Comparison of ENCODE assay signal across 12 cellular contexts in the genomic region with DNA sequence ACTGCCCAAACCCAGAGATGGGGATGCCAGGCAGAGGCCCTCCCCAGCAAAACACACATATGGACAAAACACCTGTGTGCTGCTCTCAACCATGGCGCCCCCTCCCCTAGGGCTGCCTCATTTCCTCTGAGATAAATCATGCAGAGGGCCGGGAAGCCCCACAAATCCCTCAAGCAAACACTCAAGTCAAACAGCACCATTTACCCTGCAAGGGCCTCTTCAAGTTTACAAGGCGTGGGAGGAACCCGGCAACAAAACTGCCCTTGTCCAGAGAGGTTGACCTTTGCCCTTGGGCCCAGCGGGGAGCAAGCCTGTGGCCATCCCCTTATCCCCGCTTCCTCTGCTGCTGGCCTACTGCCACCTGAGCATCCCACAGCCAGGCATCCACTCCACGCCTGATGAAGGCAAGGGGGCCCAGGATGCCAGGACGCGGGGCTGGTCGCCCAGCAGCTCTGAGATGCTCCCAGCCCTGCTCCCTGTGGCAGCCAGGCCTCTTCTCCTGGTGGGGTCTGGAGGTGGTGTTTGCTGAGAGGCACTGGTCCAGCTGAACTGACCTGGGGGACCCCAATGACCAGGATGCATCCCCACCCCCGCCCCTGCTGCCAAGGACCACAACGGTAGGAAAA.
DNase-seq lines count a peak whose midpoint lies in the region; ATAC-seq, FAIRE-seq and TF ChIP-seq lines count a peak whose summit lies in the region.
"Had no signal": no experiment of that assay in that cellular context is flagged by ENCODE, and none has a peak within 500 bp of the region (broad histone marks: within the 10 kb centered on the region; RNA-seq: fewer than 3 reads in every experiment).

No MANE protein-coding gene starts in this region.

- H3K4me2 ChIP-seq in GM23338 (no peak overlapping the region; the same call in 1 of the 2 replicates), PC-3 (ENCODE audit: low read length) (no peak overlapping the region), HepG2 (ENCODE audit: low read depth, low read length) (peak overlapping the region; percentile 53)

- H3K4me3 ChIP-seq in GM23338, result no peak overlapping the region
- H3K4me3 ChIP-seq in PC-3 (ENCODE audit: low read length), result no peak overlapping the region
- no peak overlapping the region; a peak in 1 of 6 replicates for H3K4me3 ChIP-seq in HepG2 (replicated peaks in 1 of 3; ENCODE audit: insufficient read depth in 1 of 3, low read depth in 2 of 3, low read length in 3 of 3)
- H3K4me3 ChIP-seq in spleen, result no peak overlapping the region

- intact Hi-C loops in Calu3 (cut with micrococcal nuclease; ENCODE audit: unreplicated experiment), result loop anchor here (1.0 to 10.0 kb wide), 5 partner anchors 38 to 156 kb away; no protein-coding TSS in a partner anchor
- intact Hi-C loops in PC-3 (cut with micrococcal nuclease), result loop anchor here (5.0 kb wide), 2 partner anchors 63 to 682 kb away; no protein-coding TSS in a partner anchor
- intact Hi-C loops in HepG2 (cut with micrococcal nuclease; ENCODE audit: unreplicated experiment), result loop anchor here (1.0 to 5.0 kb wide), 5 partner anchors 38 to 180 kb away; a partner anchor contains a TSS
- intact Hi-C loops in spleen (cut with DNase I; ENCODE audit: low total_unique reads), result no loop called here

- H3K9me2 ChIP-seq in GM23338 (ENCODE audit: insufficient read depth) (no peaks in the 10 kb centered on the region), PC-3 (replicated peaks; ENCODE audit: low read length) (no peaks in the 10 kb centered on the region)

- H2AFZ ChIP-seq in GM23338 (no peak overlapping the region), PC-3 (ENCODE audit: low read length) (no peak overlapping the region), HepG2 (ENCODE audit: low read length) (no peak overlapping the region)

- BruUV-seq in Calu3 (replicated peaks; lab: Mats Ljungman, UMichigan), result no TSS peak
- BruUV-seq in PC-3 (replicated peaks; lab: Mats Ljungman, UMichigan), result no TSS peak
- no TSS peak for BruUV-seq in HepG2 (replicated peaks; lab: Mats Ljungman, UMichigan)

- DNase-seq in Calu3 (peak; percentile 46), GM23338 (ENCODE audit: low spot score) (no peak), PC-3 (no peak), HepG2 (ENCODE audit: low spot score) (peak; percentile 99), spleen (no peak), H4 (ENCODE audit: low spot score) (no peak)
- no peak for DNase-seq in activated CD8-positive, alpha-beta memory T cell treated with anti-CD3 and anti-CD28 coated beads, Interleukin-2, amount 50 U/mL, for 4 hours
- DNase-seq: Karpas-422, NCI-H526 treated with DMSO at 0.1 percent for 48 hours, T-cell had no signal

- H3K9me3 Mint-ChIP-seq in Calu3 (ENCODE audit: low read depth, unreplicated experiment) (no peaks in the 10 kb centered on the region), GM23338 (no peaks in the 10 kb centered on the region)
- H3K9me3 Mint-ChIP-seq: T-cell had no signal

- H4K20me1 ChIP-seq in GM23338 (replicated peaks; ENCODE audit: insufficient read depth), result no peaks in the 10 kb centered on the region; the same call in 1 of the 2 replicates
- no peaks in the 10 kb centered on the region for H4K20me1 ChIP-seq in PC-3 (ENCODE audit: low read length)
- H4K20me1 ChIP-seq in HepG2 (ENCODE audit: insufficient read depth, low read length), result no peaks in the 10 kb centered on the region

- ATAC-seq in GM23338 (peak; percentile 4; the same call in 1 of the 3 replicates), PC-3 (peak; percentile 16), HepG2 (peak; percentile 91), HG03571 (IDR thresholded peaks at IDR 0.05; ENCODE audit: unreplicated experiment) (no peak)
- ATAC-seq: T-cell had no signal

- CTCF ChIA-PET in Calu3 (lab: Charles Lee) (no interaction called here), PC-3 (lab: Charles Lee) (no interaction called here), HepG2 (lab: Yijun Ruan, JAX; ENCODE audit: low intra/inter-chr PET ratio, low total read pairs) (no interaction called here)

- H3K79me2 ChIP-seq in GM23338 (replicated peaks; ENCODE audit: insufficient read depth) (0 out of 2 replicates have a peak, but pooled peaks cover 4% of the 10 kb centered on the region), PC-3 (ENCODE audit: low read length) (no peaks in the 10 kb centered on the region), HepG2 (ENCODE audit: insufficient read depth, low read length) (peaks cover 2% of the 10 kb centered on the region)

- H3K27me3 ChIP-seq in GM23338 (ENCODE audit: insufficient read depth) (no peaks in the 10 kb centered on the region), PC-3 (ENCODE audit: low read length) (no peaks in the 10 kb centered on the region), HepG2 (ENCODE audit: control insufficient read depth in 1 of 2, insufficient read depth in 2 of 2, low read length in 2 of 2) (no peaks in the 10 kb centered on the region), spleen (replicated peaks in 1 of 7) (no peaks in the 10 kb centered on the region)

- TF ChIP-seq CTCF in Calu3 (IDR thresholded peaks at IDR 0.05; ENCODE audit: unreplicated experiment), result peak; percentile 14
- TF ChIP-seq CTCF in GM23338 (conservative IDR thresholded peaks at IDR 0.05; ENCODE audit: low read depth in 2 of 2), result no peak
- no peak for TF ChIP-seq CTCF in PC-3 (conservative IDR thresholded peaks at IDR 0.05; ENCODE audit: low read depth, low read length)
- peak; percentile 42 for TF ChIP-seq CTCF in HepG2 (CRISPR knock-in tag; IDR thresholded peaks at IDR 0.05)
- TF ChIP-seq CTCF in spleen (IDR thresholded peaks at IDR 0.05 in 8 of 11, conservative IDR thresholded peaks at IDR 0.05 in 3 of 11), result no peak

- POLR2A ChIA-PET in PC-3 (lab: Charles Lee; ENCODE audit: unreplicated experiment), result no interaction called here
- POLR2A ChIA-PET in HepG2 (lab: Yijun Ruan, JAX), result interaction anchor here (1.0 to 1.1 kb wide), 2 partner anchors 38 to 40 kb away, joined by 3 to 4 read pairs; no protein-coding TSS in a partner anchor

- H3K4me1 ChIP-seq in GM23338 (ENCODE audit: insufficient read depth), result peaks cover 30% of the 10 kb centered on the region
- peaks cover 30% of the 10 kb centered on the region for H3K4me1 ChIP-seq in PC-3 (ENCODE audit: insufficient read depth, low read length)
- peaks cover 81% of the 10 kb centered on the region for H3K4me1 ChIP-seq in HepG2 (ENCODE audit: insufficient read depth, low read length)
- peaks cover 0 to 28% (median 7%) of the 10 kb centered on the region in 6 donors for H3K4me1 ChIP-seq in spleen

- no peaks in the 10 kb centered on the region for H3K27me3 Mint-ChIP-seq in Calu3 (ENCODE audit: unreplicated experiment)
- peaks cover 18% of the 10 kb centered on the region for H3K27me3 Mint-ChIP-seq in GM23338 (ENCODE audit: insufficient read depth, low read depth, poor library complexity)

- TF ChIP-seq POLR2A in HepG2 (IDR thresholded peaks at IDR 0.05; ENCODE audit: insufficient read depth in 1 of 2, low read depth in 2 of 2, low read length in 2 of 2) (no peak), spleen (IDR thresholded peaks at IDR 0.05) (no peak)

- H3K4me3 Mint-ChIP-seq in Calu3 (ENCODE audit: low read depth, unreplicated experiment) (no peak overlapping the region), GM23338 (no peak overlapping the region)
- H3K4me3 Mint-ChIP-seq: T-cell had no signal

- WGBS in HepG2 (ENCODE audit: low lambda C conversion rate), result 11% methylated on average over 3 of the region's 12 CpGs
- WGBS in spleen, 5 donors, result 60 to 76% (median 67%) methylated on average over 8 to 12 of the region's 12 CpGs

- H3K27ac Mint-ChIP-seq in Calu3 (ENCODE audit: unreplicated experiment) (no peak overlapping the region), GM23338 (no peak overlapping the region; the same call in 1 of the 2 replicates)
- H3K27ac Mint-ChIP-seq: T-cell had no signal

- H3K9ac ChIP-seq in PC-3 (ENCODE audit: low read length) (no peak overlapping the region), HepG2 (ENCODE audit: insufficient read depth, low read depth, low read length) (no peak overlapping the region)

- TF ChIP-seq EP300 in HepG2 (IDR thresholded peaks at IDR 0.05; ENCODE audit: low read depth in 2 of 2, low read length in 2 of 2) (peak; percentile 89 to 99; a peak in 3 of 4 replicates), HepG2 (CRISPR knock-in tag; IDR thresholded peaks at IDR 0.05; ENCODE audit: borderline replicate concordance) (peak; percentile 99)

- H3F3A ChIP-seq in GM23338 (replicated peaks; ENCODE audit: low read depth), result 0 out of 2 replicates have a peak, but pooled peaks cover 3% of the 10 kb centered on the region
- H3F3A ChIP-seq in PC-3 (ENCODE audit: low read length, unreplicated experiment), result peaks cover 5% of the 10 kb centered on the region

- H3K36me3 Mint-ChIP-seq in Calu3 (ENCODE audit: insufficient read depth, unreplicated experiment), result peaks cover 14% of the 10 kb centered on the region
- peaks cover 45% of the 10 kb centered on the region for H3K36me3 Mint-ChIP-seq in GM23338 (ENCODE audit: low read depth)
- H3K36me3 Mint-ChIP-seq: T-cell had no signal

- H3K4me1 Mint-ChIP-seq in Calu3 (ENCODE audit: low read depth, unreplicated experiment), result peaks cover 67% of the 10 kb centered on the region
- peaks cover 65% of the 10 kb centered on the region for H3K4me1 Mint-ChIP-seq in GM23338

- no peaks in the 10 kb centered on the region for H3K9me3 ChIP-seq in PC-3 (ENCODE audit: low read length)
- H3K9me3 ChIP-seq in HepG2 (ENCODE audit: low read length), result no peaks in the 10 kb centered on the region
- H3K9me3 ChIP-seq in spleen, result no peaks in the 10 kb centered on the region

- in situ Hi-C loops in HepG2 (cut with HindIII; ENCODE audit: extremely low pct_ligation_motif_present, low pct_unique_long_range_greater_than_20kb), result loop anchor here (5.0 to 10.0 kb wide), 3 partner anchors 38 to 176 kb away; a partner anchor contains a TSS

- H3K36me3 ChIP-seq in GM23338 (ENCODE audit: insufficient read depth) (peaks cover 8% of the 10 kb centered on the region; the same call in 1 of the 2 replicates), PC-3 (ENCODE audit: low read depth, low read length) (peaks cover 33% of the 10 kb centered on the region), HepG2 (replicated peaks in 1 of 2; ENCODE audit: control insufficient read depth in 1 of 2, insufficient read depth in 2 of 2, low read length in 2 of 2) (peaks cover 15 to 42% of the 10 kb centered on the region in 2 experiments), spleen (peaks cover 0 to 38% (median 0%) of the 10 kb centered on the region in 6 donors)

- H3K27ac ChIP-seq in GM23338 (ENCODE audit: low read depth) (no peak overlapping the region), PC-3 (ENCODE audit: low read length) (no peak overlapping the region), HepG2 (ENCODE audit: extremely low read length, insufficient read depth, low read length) (peak overlapping the region; percentile 68), spleen (no peak overlapping the region)

- peak; percentile 94 for FAIRE-seq in HepG2 (lab: Jason Lieb, UNC)
- FAIRE-seq: endothelial cell of umbilical vein had no signal

- no peak; the same call in 1 of the 2 replicates for TF ChIP-seq RAD21 in HepG2 (CRISPR knock-in tag; IDR thresholded peaks at IDR 0.05)

TF ChIP-seq in GM23338, 12 proteins besides CTCF, POLR2A, EP300 and RAD21 (continues in another document):
- no peak for TF ChIP-seq EZH2phosphoT487 (IDR thresholded peaks at IDR 0.05; ENCODE audit: unreplicated experiment)
- no peak for TF ChIP-seq ZNF331 (CRISPR knock-in tag; IDR thresholded peaks at IDR 0.05; ENCODE audit: low read depth)

TF ChIP-seq in HepG2, 621 proteins besides CTCF, POLR2A, EP300 and RAD21 (continues in another document):
- no peak for TF ChIP-seq ZNF530 (CRISPR knock-in tag; IDR thresholded peaks at IDR 0.05; ENCODE audit: low read depth)
- TF ChIP-seq SALL2 (CRISPR knock-in tag; IDR thresholded peaks at IDR 0.05), result peak; percentile 88

Comparison
In these comparisons a context has a peak if more than half of its experiments do, and no peak if none do; other contexts are left out.
1. DNase-seq: peak in Calu3 (single experiment) and HepG2 (single experiment); none in GM23338 (single experiment), PC-3 (single experiment), activated CD8-positive, alpha-beta memory T cell treated with anti-CD3 and anti-CD28 coated beads, Interleukin-2, amount 50 U/mL, for 4 hours (single experiment), spleen (single experiment) and H4 (single experiment).
2. CTCF ChIP-seq: peak in Calu3 (single experiment) and HepG2 (single experiment); none in GM23338 (0 of 2), PC-3 (single experiment) and spleen (0 of 11).